In the genomic region with DNA sequence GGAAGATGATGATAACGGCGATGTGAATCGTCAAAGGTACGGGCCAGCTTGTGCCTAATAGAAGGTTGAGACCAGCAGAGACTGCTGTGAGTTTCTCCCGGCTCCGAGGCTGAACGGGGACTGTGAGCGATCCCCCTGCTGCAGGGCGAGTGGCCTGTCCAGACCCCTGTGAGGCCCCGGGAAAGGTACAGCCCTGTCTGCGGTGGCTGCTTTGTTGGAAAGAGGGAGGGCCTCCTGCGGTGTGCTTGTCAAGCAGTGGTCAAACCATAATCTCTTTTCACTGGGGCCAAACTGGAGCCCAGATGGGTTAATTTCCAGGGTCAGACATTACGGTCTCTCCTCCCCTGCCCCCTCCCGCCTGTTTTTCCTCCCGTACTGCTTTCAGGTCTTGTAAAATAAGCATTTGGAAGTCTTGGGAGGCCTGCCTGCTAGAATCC, we compare ENCODE assay signal across 2 cellular contexts.
TF ChIP-seq lines count a peak whose summit lies in the region.

No MANE protein-coding gene starts in this region.

TF ChIP-seq in neural cell, 6 proteins besides CTCF, POLR2A, EP300 and RAD21:
- no peak for TF ChIP-seq EZH2 (IDR thresholded peaks at IDR 0.05; ENCODE audit: borderline replicate concordance, insufficient read depth, low read length, poor library complexity, severe bottlenecking)
- TF ChIP-seq MXI1 (conservative IDR thresholded peaks at IDR 0.05; ENCODE audit: poor library complexity, severe bottlenecking): no peak
- TF ChIP-seq SMC3 (conservative IDR thresholded peaks at IDR 0.05; ENCODE audit: poor library complexity): no peak

TF ChIP-seq in HepG2, 621 proteins besides CTCF, POLR2A, EP300 and RAD21:
- TF ChIP-seq RFXAP (CRISPR knock-in tag; IDR thresholded peaks at IDR 0.05; ENCODE audit: borderline replicate concordance) (no peak), ZNF510 (CRISPR knock-in tag; IDR thresholded peaks at IDR 0.05; ENCODE audit: low read depth) (no peak), ZNF430 (CRISPR knock-in tag; IDR thresholded peaks at IDR 0.05) (no peak)
- TF ChIP-seq, protein P1, sequence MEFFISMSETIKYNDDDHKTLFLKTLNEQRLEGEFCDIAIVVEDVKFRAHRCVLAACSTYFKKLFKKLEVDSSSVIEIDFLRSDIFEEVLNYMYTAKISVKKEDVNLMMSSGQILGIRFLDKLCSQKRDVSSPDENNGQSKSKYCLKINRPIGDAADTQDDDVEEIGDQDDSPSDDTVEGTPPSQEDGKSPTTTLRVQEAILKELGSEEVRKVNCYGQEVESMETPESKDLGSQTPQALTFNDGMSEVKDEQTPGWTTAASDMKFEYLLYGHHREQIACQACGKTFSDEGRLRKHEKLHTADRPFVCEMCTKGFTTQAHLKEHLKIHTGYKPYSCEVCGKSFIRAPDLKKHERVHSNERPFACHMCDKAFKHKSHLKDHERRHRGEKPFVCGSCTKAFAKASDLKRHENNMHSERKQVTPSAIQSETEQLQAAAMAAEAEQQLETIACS (CRISPR knock-in tag; IDR thresholded peaks at IDR 0.05): no peak
